In genomic region chr9:83622433-83622813, GRCh38 we compare ENCODE assay signal across 8 cellular contexts. TPM values are rescaled to one million over a fixed set of nuclear protein-coding genes. Genes with fewer than 3 reads are reported as not detected.
DNase-seq lines count a peak whose midpoint lies in the region; ATAC-seq and TF ChIP-seq lines count a peak whose summit lies in the region.

No MANE protein-coding gene starts in this region.

- no peaks in the 10 kb centered on the region for H3K27me3 ChIP-seq in osteoblast (ENCODE audit: insufficient read depth, low read length)

- H3K9me3 Mint-ChIP-seq in effector memory CD8-positive, alpha-beta T cell, result no peaks in the 10 kb centered on the region

- peak overlapping the region; percentile 95 to 97 for H3K4me3 Mint-ChIP-seq in effector memory CD8-positive, alpha-beta T cell

- H3K9me3 ChIP-seq in osteoblast (ENCODE audit: low read depth, low read length), result no peaks in the 10 kb centered on the region

- peak overlapping the region; percentile 75 for H3K4me3 ChIP-seq in osteoblast (ENCODE audit: insufficient read depth, low read length)

- no peaks in the 10 kb centered on the region for H3K27me3 Mint-ChIP-seq in effector memory CD8-positive, alpha-beta T cell

- H3K27ac Mint-ChIP-seq in effector memory CD8-positive, alpha-beta T cell, result peak overlapping the region; percentile 96 to 98

- TF ChIP-seq CTCF in osteoblast (IDR thresholded peaks at IDR 0.05; ENCODE audit: extremely low read depth, low read depth, low read length), result no peak

- H3K4me1 Mint-ChIP-seq in effector memory CD8-positive, alpha-beta T cell (ENCODE audit: low read depth in 2 of 2), result peaks cover 27 to 38% of the 10 kb centered on the region in 2 donors

- peaks cover 6% of the 10 kb centered on the region for H3K79me2 ChIP-seq in osteoblast (ENCODE audit: insufficient read depth, low read length)

- H4K20me1 ChIP-seq in osteoblast (ENCODE audit: insufficient read depth, low read length), result no peaks in the 10 kb centered on the region

- no peak for ATAC-seq in effector memory CD8-positive, alpha-beta T cell (replicated peaks)
- no peak for ATAC-seq in GM21619 (IDR thresholded peaks at IDR 0.05; ENCODE audit: unreplicated experiment)

- no peaks in the 10 kb centered on the region for H3K36me3 ChIP-seq in osteoblast (ENCODE audit: insufficient read depth, low read length)

- H3K4me2 ChIP-seq in osteoblast (ENCODE audit: insufficient read depth, low read length), result peak overlapping the region; percentile 76

- H2AFZ ChIP-seq in osteoblast (ENCODE audit: low read length), result peak overlapping the region; percentile 64

- DNase-seq in DMS53 (lab: John Stamatoyannopoulos, UW) (peak; percentile 37), DMS53 treated with DMSO at 0.1 percent for 48 hours (lab: John Stamatoyannopoulos, UW; ENCODE audit: unreplicated experiment) (no peak), NCI-H748 (lab: John Stamatoyannopoulos, UW; ENCODE audit: unreplicated experiment) (peak; percentile 36), osteoblast (ENCODE audit: insufficient read length, low spot score, missing footprints) (no peak), dedifferentiated amniotic fluid mesenchymal stem cell (ENCODE audit: extremely low spot score) (no peak)
- DNase-seq in effector memory CD8-positive, alpha-beta T cell, result no peak
- DNase-seq in activated effector memory CD4-positive, alpha-beta T cell treated with Interleukin-2 at 50 U/mL for 16 hours, result no peak

- H3K4me1 ChIP-seq in osteoblast (ENCODE audit: insufficient read depth, low read length), result peaks cover 9% of the 10 kb centered on the region

- peak overlapping the region; percentile 19 for H3K27ac ChIP-seq in osteoblast (ENCODE audit: low read depth, low read length)

- H3K36me3 Mint-ChIP-seq in effector memory CD8-positive, alpha-beta T cell (ENCODE audit: insufficient read depth), result peaks cover 11% of the 10 kb centered on the region

RNA-seq across cellular contexts. Expression of gene IDNK, which starts 0.5 kb away (rescaled TPM):
- 3.8 and 4.0 TPM in 2 replicates for total RNA-seq in osteoblast

Comparison
In these comparisons a context has a peak if more than half of its experiments do, and no peak if none do; other contexts are left out.
1. DNase-seq: peak in DMS53 (single experiment) and NCI-H748 (single experiment); none in DMS53 treated with DMSO at 0.1 percent for 48 hours (single experiment), effector memory CD8-positive, alpha-beta T cell (0 of 3), osteoblast (single experiment), dedifferentiated amniotic fluid mesenchymal stem cell (single experiment) and activated effector memory CD4-positive, alpha-beta T cell treated with Interleukin-2 at 50 U/mL for 16 hours (single experiment).